ENCODE assay signal across 8 cellular contexts in genomic region chr12:49698619-49699545, GRCh38. TPM values are rescaled to one million over a fixed set of nuclear protein-coding genes. Genes with fewer than 3 reads are reported as not detected.
DNase-seq lines count a peak whose midpoint lies in the region; ATAC-seq, FAIRE-seq and TF ChIP-seq lines count a peak whose summit lies in the region.

No MANE protein-coding gene starts in this region.

- TF ChIP-seq EP300 in tibial nerve (IDR thresholded peaks at IDR 0.05) = peak in 1 of 2 donors; percentile 35

- no peak overlapping the region for H2AFZ ChIP-seq in SU-DHL-6 (ENCODE audit: low read depth, low read length, severe bottlenecking)

- H4K20me1 ChIP-seq in SU-DHL-6 (ENCODE audit: low read depth, low read length) = no peaks in the 10 kb centered on the region

- TF ChIP-seq CTCF in SU-DHL-6 (IDR thresholded peaks at IDR 0.05; ENCODE audit: insufficient read depth, low read length, poor library complexity, severe bottlenecking) (no peak), tibial nerve (IDR thresholded peaks at IDR 0.05) (peak in 1 of 5 experiments; percentile 9)

- peak overlapping the region; percentile 56 for H3K4me2 ChIP-seq in SU-DHL-6 (ENCODE audit: low read depth, low read length, poor library complexity, severe bottlenecking)

- peaks cover 0 to 69% (median 52%) of the 10 kb centered on the region in 4 donors for H3K4me1 ChIP-seq in tibial nerve

- peak; percentile 71 for ATAC-seq in HG03196 (IDR thresholded peaks at IDR 0.05; ENCODE audit: unreplicated experiment)

- TF ChIP-seq POLR2A in tibial nerve (IDR thresholded peaks at IDR 0.05) = no peak

- peak; percentile 56 for DNase-seq in AG20443 (ENCODE audit: low spot score)
- DNase-seq in GM19239 (ENCODE audit: insufficient read length, low spot score) = peak; percentile 57
- DNase-seq in lung microvascular endothelial cell (ENCODE audit: low read depth in 2 of 2) = peak; percentile 48 to 85
- no peak for DNase-seq in tibial nerve (ENCODE audit: low spot score in 2 of 2)
- no peak for DNase-seq in cortex of kidney (lab: John Stamatoyannopoulos, UW)

- H3K36me3 ChIP-seq in SU-DHL-6 (ENCODE audit: low read length) (no peaks in the 10 kb centered on the region), tibial nerve (no peaks in the 10 kb centered on the region)

- H3K9ac ChIP-seq in SU-DHL-6 (ENCODE audit: low read length) = peak overlapping the region; percentile 31; the same call in 1 of the 2 replicates

- H3K9me3 ChIP-seq in SU-DHL-6 (ENCODE audit: insufficient read depth, low read length) (no peaks in the 10 kb centered on the region), tibial nerve (no peaks in the 10 kb centered on the region)

- H3K4me3 ChIP-seq in SU-DHL-6 (ENCODE audit: insufficient read depth, low read length, poor library complexity, severe bottlenecking) (peak overlapping the region; percentile 41), tibial nerve (peak overlapping the region in 2 of 4 donors; percentile 7 to 17)

- peaks cover 23% of the 10 kb centered on the region; the same call in 1 of the 2 replicates for H3F3A ChIP-seq in SU-DHL-6 (ENCODE audit: insufficient read depth)

- WGBS in tibial nerve, 2 donors = 16 to 21% methylated on average over 8 of the region's 8 CpGs

- H3K79me2 ChIP-seq in SU-DHL-6 (ENCODE audit: insufficient read depth, low read length) = peaks cover 37% of the 10 kb centered on the region; the same call in 1 of the 2 replicates

- peak overlapping the region; percentile 67 for H3K27ac ChIP-seq in SU-DHL-6 (ENCODE audit: low read depth, low read length)
- peak overlapping the region; percentile 43 for H3K27ac ChIP-seq in cingulate gyrus (ENCODE audit: low read depth, low read length)
- peak overlapping the region; percentile 37 to 91 (median 74) for H3K27ac ChIP-seq in tibial nerve

- no peaks in the 10 kb centered on the region for H3K27me3 ChIP-seq in SU-DHL-6 (ENCODE audit: low read length)
- H3K27me3 ChIP-seq in tibial nerve = no peaks in the 10 kb centered on the region

- FAIRE-seq in GM19239 (lab: Jason Lieb, UNC) = peak; percentile 95

- no peaks in the 10 kb centered on the region for H3K9me2 ChIP-seq in SU-DHL-6 (replicated peaks; ENCODE audit: insufficient read depth, low read length)

RNA-seq across cellular contexts. Expression of gene FMNL3, which starts 8.3 kb away (rescaled TPM):
- total RNA-seq in lung microvascular endothelial cell (52.0 and 54.5 TPM in 2 replicates), tibial nerve (10 to 100 TPM; 48.3 to 64.2 (median 58.9) TPM)

RNA-seq across cellular contexts. Expression of gene TMBIM6, which starts 42.5 kb away (rescaled TPM):
- total RNA-seq in lung microvascular endothelial cell (324 and 480 TPM in 2 replicates), tibial nerve (100 to 1,000 TPM; 284 to 404 (median 325) TPM)

Comparison
In these comparisons a context has a peak if more than half of its experiments do, and no peak if none do; other contexts are left out.
1. DNase-seq: peak in AG20443 (single experiment), GM19239 (single experiment) and lung microvascular endothelial cell (2 of 2); none in tibial nerve (0 of 2) and cortex of kidney (single experiment).
2. Peak in every context shown above with its lines, with median percentiles within 50 percentile points of each other: H3K27ac ChIP-seq.